In genomic region chr11:65454311-65454695, GRCh38 we compare ENCODE assay signal across 8 cellular contexts. TPM values are rescaled to one million over a fixed set of nuclear protein-coding genes. Genes with fewer than 3 reads are reported as not detected.
DNase-seq lines count a peak whose midpoint lies in the region; ATAC-seq and TF ChIP-seq lines count a peak whose summit lies in the region.

No MANE protein-coding gene starts in this region.

- no peak overlapping the region for H2AFZ ChIP-seq in SK-N-SH (ENCODE audit: low read depth)

- POLR2A ChIA-PET in SK-N-SH (lab: Yijun Ruan, JAX), result no interaction called here

- no peaks in the 10 kb centered on the region for H3K27me3 Mint-ChIP-seq in activated naive CD8-positive, alpha-beta T cell treated with anti-CD3 and anti-CD28 coated beads, Interleukin-2, amount 50 U/mL, for 24 hours

- CTCF ChIA-PET in SK-N-SH (lab: Yijun Ruan, JAX), result no interaction called here

- H3K4me1 ChIP-seq in SK-N-SH (ENCODE audit: control insufficient read depth in 1 of 2, insufficient read depth in 2 of 2, low read depth in 1 of 2, low read length in 1 of 2), result peaks cover 8 to 17% of the 10 kb centered on the region in 2 experiments; a peak in 3 of 4 replicates
- H3K4me1 ChIP-seq in iPS-20b (ENCODE audit: insufficient read depth, low read length), result no peaks in the 10 kb centered on the region
- peaks cover 2 to 38% (median 25%) of the 10 kb centered on the region in 5 donors for H3K4me1 ChIP-seq in subcutaneous abdominal adipose tissue (ENCODE audit: control insufficient read depth in 5 of 5, insufficient read depth in 5 of 5, low read length in 5 of 5)

- ATAC-seq in SK-N-SH treated with all-trans-retinoic acid at 6 μM for 48 hours, result no peak
- no peak for ATAC-seq in activated naive CD8-positive, alpha-beta T cell treated with anti-CD3 and anti-CD28 coated beads, Interleukin-2, amount 50 U/mL, for 24 hours
- no peak for ATAC-seq in HG03565 (IDR thresholded peaks at IDR 0.05; ENCODE audit: unreplicated experiment)

- H3F3A ChIP-seq in SK-N-SH (replicated peaks; ENCODE audit: insufficient read depth), result peaks cover 35% of the 10 kb centered on the region

- H3K9ac ChIP-seq in SK-N-SH (no peak overlapping the region; the same call in 1 of the 2 replicates), iPS-20b (ENCODE audit: low read depth, low read length) (no peak overlapping the region), subcutaneous abdominal adipose tissue (ENCODE audit: low read length in 5 of 5) (peak overlapping the region in 4 of 5 donors; percentile 69 to 84 (median 76))

- H3K4me1 Mint-ChIP-seq in activated naive CD8-positive, alpha-beta T cell treated with anti-CD3 and anti-CD28 coated beads, Interleukin-2, amount 50 U/mL, for 24 hours, result peaks cover 38% of the 10 kb centered on the region

- TF ChIP-seq EP300 in SK-N-SH (IDR thresholded peaks at IDR 0.05; ENCODE audit: borderline replicate concordance in 1 of 2, low read depth in 1 of 2, low read length in 1 of 2), result no peak

- H3K9me2 ChIP-seq in SK-N-SH, result no peaks in the 10 kb centered on the region

- H3K36me3 Mint-ChIP-seq in activated naive CD8-positive, alpha-beta T cell treated with anti-CD3 and anti-CD28 coated beads, Interleukin-2, amount 50 U/mL, for 24 hours (ENCODE audit: low read depth), result no peaks in the 10 kb centered on the region

- no peaks in the 10 kb centered on the region for H3K9me3 ChIP-seq in SK-N-SH
- no peaks in the 10 kb centered on the region for H3K9me3 ChIP-seq in iPS-20b (ENCODE audit: insufficient read depth, low read depth, low read length)
- H3K9me3 ChIP-seq in subcutaneous abdominal adipose tissue (ENCODE audit: control insufficient read depth in 5 of 5, low read length in 5 of 5), result no peaks in the 10 kb centered on the region

- peak overlapping the region; percentile 90 for H3K4me3 Mint-ChIP-seq in activated naive CD8-positive, alpha-beta T cell treated with anti-CD3 and anti-CD28 coated beads, Interleukin-2, amount 50 U/mL, for 24 hours

- peak overlapping the region; percentile 90 for H3K27ac Mint-ChIP-seq in activated naive CD8-positive, alpha-beta T cell treated with anti-CD3 and anti-CD28 coated beads, Interleukin-2, amount 50 U/mL, for 24 hours

- H4K20me1 ChIP-seq in SK-N-SH (ENCODE audit: insufficient read depth), result peaks cover under 1% of the 10 kb centered on the region; the same call in 1 of the 2 replicates

- H3K79me2 ChIP-seq in SK-N-SH (ENCODE audit: insufficient read depth), result peaks cover 34% of the 10 kb centered on the region

- peak overlapping the region; percentile 68 to 90 for H3K27ac ChIP-seq in SK-N-SH (ENCODE audit: low read depth in 2 of 2, low read length in 1 of 2)
- no peak overlapping the region for H3K27ac ChIP-seq in iPS-20b (ENCODE audit: low read length)
- peak overlapping the region; percentile 97 for H3K27ac ChIP-seq in subcutaneous abdominal adipose tissue (ENCODE audit: low read depth, low read length)

- TF ChIP-seq CTCF in SK-N-SH (IDR thresholded peaks at IDR 0.05), result no peak
- no peak for TF ChIP-seq CTCF in GM20000 (IDR thresholded peaks at IDR 0.05; ENCODE audit: extremely low read depth, missing control alignments)

- H3K4me3 ChIP-seq in SK-N-SH (ENCODE audit: low read depth in 2 of 2, low read length in 1 of 2) (no peak overlapping the region), iPS-20b (ENCODE audit: low read length) (peak overlapping the region; percentile 71; the same call in 1 of the 2 replicates), subcutaneous abdominal adipose tissue (ENCODE audit: low read depth in 1 of 5, low read length in 5 of 5) (peak overlapping the region; percentile 71 to 78 (median 75))

- H3K27me3 ChIP-seq in SK-N-SH (ENCODE audit: insufficient read depth) (no peaks in the 10 kb centered on the region), iPS-20b (ENCODE audit: insufficient read depth, low read length) (peaks cover 67% of the 10 kb centered on the region), subcutaneous abdominal adipose tissue (ENCODE audit: control insufficient read depth in 5 of 5, insufficient read depth in 4 of 5, low read length in 5 of 5) (no peaks in the 10 kb centered on the region)

- WGBS in SK-N-SH (ENCODE audit: low lambda C conversion rate), result 76% methylated on average over 5 of the region's 10 CpGs

- H3K9me3 Mint-ChIP-seq in activated naive CD8-positive, alpha-beta T cell treated with anti-CD3 and anti-CD28 coated beads, Interleukin-2, amount 50 U/mL, for 24 hours, result no peaks in the 10 kb centered on the region

- no peak for TF ChIP-seq RAD21 in SK-N-SH (IDR thresholded peaks at IDR 0.05; ENCODE audit: low read length)

- no peak for DNase-seq in SK-N-SH
- no peak for DNase-seq in activated naive CD8-positive, alpha-beta T cell treated with anti-CD3 and anti-CD28 coated beads, Interleukin-2, amount 50 U/mL, for 24 hours
- no peak for DNase-seq in NCI-H524 treated with DMSO at 0.1 percent for 48 hours (lab: John Stamatoyannopoulos, UW)
- no peak for DNase-seq in GM20000 (ENCODE audit: low spot score)

- H3K4me2 ChIP-seq in SK-N-SH, result peak overlapping the region; percentile 89

- no peaks in the 10 kb centered on the region for H3K36me3 ChIP-seq in SK-N-SH (replicated peaks in 1 of 2; ENCODE audit: control insufficient read depth in 1 of 2, insufficient read depth in 2 of 2, low read length in 1 of 2)
- H3K36me3 ChIP-seq in iPS-20b (ENCODE audit: insufficient read depth, low read depth, low read length), result no peaks in the 10 kb centered on the region
- no peaks in the 10 kb centered on the region for H3K36me3 ChIP-seq in subcutaneous abdominal adipose tissue (ENCODE audit: control insufficient read depth in 5 of 5, insufficient read depth in 5 of 5, low read length in 5 of 5)

TF ChIP-seq in SK-N-SH, 30 proteins besides CTCF, POLR2A, EP300 and RAD21:
- TF ChIP-seq TCF12 (IDR thresholded peaks at IDR 0.05) (no peak), TEAD4 (IDR thresholded peaks at IDR 0.05; ENCODE audit: borderline replicate concordance, insufficient read depth) (no peak), GABPA (IDR thresholded peaks at IDR 0.05; ENCODE audit: low read depth) (no peak), USF2 (IDR thresholded peaks at IDR 0.05; ENCODE audit: borderline replicate concordance, low read depth, low read length) (no peak), MAX (IDR thresholded peaks at IDR 0.05; ENCODE audit: low read depth) (no peak), MXI1 (IDR thresholded peaks at IDR 0.05; ENCODE audit: low read depth, low read length) (no peak)

TF ChIP-seq in SK-N-SH treated with all-trans-retinoic acid at 6 μM for 48 hours, 23 proteins besides CTCF, POLR2A, EP300 and RAD21:
- TF ChIP-seq PATZ1 (CRISPR knock-in tag; IDR thresholded peaks at IDR 0.05; ENCODE audit: borderline replicate concordance) (no peak), SNAI2 (CRISPR knock-in tag; IDR thresholded peaks at IDR 0.05) (no peak)

RNA-seq across cellular contexts. Expression of gene NEAT1, which starts 31.7 kb away (rescaled TPM):
- 435 and 479 TPM in 2 replicates for polyA plus RNA-seq in SK-N-SH (2012; rRNA removed)
- polyA plus RNA-seq in SK-N-SH (2012; cell fraction: cytosol; rRNA removed), result 93.7 and 99.2 TPM in 2 replicates
- polyA plus RNA-seq in SK-N-SH (2012; cell fraction: nucleus; rRNA removed), result 3,897 and 4,476 TPM in 2 replicates

RNA-seq across cellular contexts. Expression of gene MALAT1, which starts 44.5 kb away (rescaled TPM):
- polyA plus RNA-seq in SK-N-SH (2012; rRNA removed), result 285 and 510 TPM in 2 replicates
- 23.6 and 25.7 TPM in 2 replicates for polyA plus RNA-seq in SK-N-SH (2012; cell fraction: cytosol; rRNA removed)
- 1,545 and 2,619 TPM in 2 replicates for polyA plus RNA-seq in SK-N-SH (2012; cell fraction: nucleus; rRNA removed)

Comparison
In these comparisons a context has a peak if more than half of its experiments do, and no peak if none do; other contexts are left out.
1. H3K4me3 ChIP-seq: peak in iPS-20b (single experiment) and subcutaneous abdominal adipose tissue (5 of 5); none in SK-N-SH (0 of 2).
2. H3K9ac ChIP-seq: peak in subcutaneous abdominal adipose tissue (4 of 5); none in SK-N-SH (single experiment) and iPS-20b (single experiment).